In the genomic region with DNA sequence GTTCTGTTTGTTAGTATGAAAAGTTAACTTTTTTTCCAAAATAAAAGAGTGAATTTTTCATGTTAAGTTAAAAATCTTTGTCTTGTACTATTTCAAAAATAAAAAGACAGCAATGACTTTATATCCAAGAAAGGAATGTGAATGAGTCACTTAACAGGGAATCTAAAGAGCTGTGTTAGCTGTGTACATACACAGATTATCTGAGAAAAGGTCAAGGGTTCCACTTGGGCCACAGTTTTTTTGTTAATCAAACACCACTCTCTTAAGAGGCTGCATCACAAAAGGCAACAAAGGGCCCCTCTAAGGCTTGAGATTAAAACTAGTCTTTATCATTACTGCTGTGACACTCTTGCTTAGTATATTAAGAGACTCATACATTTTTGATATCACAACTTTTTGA, we compare ENCODE assay signal across 15 cellular contexts.
DNase-seq lines count a peak whose midpoint lies in the region; ATAC-seq, FAIRE-seq and TF ChIP-seq lines count a peak whose summit lies in the region.
"Had no signal": no experiment of that assay in that cellular context is flagged by ENCODE, and none has a peak within 500 bp of the region (broad histone marks: within the 10 kb centered on the region; RNA-seq: fewer than 3 reads in every experiment).

No MANE protein-coding gene starts in this region.

- H2BK120ac ChIP-seq in H1 (replicated peaks; ENCODE audit: low read depth, low read length) = no peak overlapping the region

- H3K4me2 ChIP-seq in H1 (ENCODE audit: insufficient read depth in 1 of 2, low read depth in 2 of 2, low read length in 2 of 2) = no peak overlapping the region

- TF ChIP-seq POLR2A in H1 (IDR thresholded peaks at IDR 0.05; ENCODE audit: control extremely low read depth in 1 of 2, low read depth in 2 of 2, low read length in 2 of 2) = no peak

- H4K5ac ChIP-seq in H1 (ENCODE audit: insufficient read length, low read depth, low read length) = no peak overlapping the region

- no peak for TF ChIP-seq EP300 in H1 (IDR thresholded peaks at IDR 0.05; ENCODE audit: borderline replicate concordance in 1 of 2, low read depth in 2 of 2, low read length in 2 of 2)

- TF ChIP-seq CTCF in H1 (IDR thresholded peaks at IDR 0.05; ENCODE audit: control extremely low read depth in 1 of 3, insufficient read depth in 1 of 3, low read depth in 1 of 3, low read length in 3 of 3) = no peak
- no peak for TF ChIP-seq CTCF in mucosa of descending colon (IDR thresholded peaks at IDR 0.05)
- TF ChIP-seq CTCF in glutamatergic neuron (IDR thresholded peaks at IDR 0.05; ENCODE audit: partially characterized antibody, unreplicated experiment) = no peak

- intact Hi-C loops in mucosa of descending colon (cut with DNase I, micrococcal nuclease) = no loop called here
- intact Hi-C loops in activated CD4-positive, alpha-beta memory T cell treated with anti-CD3 and anti-CD28 coated beads for 36 hours (cut with micrococcal nuclease) = no loop called here

- no peaks in the 10 kb centered on the region for H3K79me2 ChIP-seq in H1 (ENCODE audit: control insufficient read depth in 1 of 2, insufficient read depth in 2 of 2, low read length in 2 of 2)

- no peaks in the 10 kb centered on the region for H3K9me3 ChIP-seq in H1 (ENCODE audit: insufficient read depth in 2 of 2, low read depth in 1 of 2, low read length in 1 of 2)
- H3K9me3 ChIP-seq in mucosa of descending colon = no peaks in the 10 kb centered on the region
- H3K9me3 ChIP-seq: SJCRH30 had no signal

- H3K27me3 ChIP-seq in H1 (replicated peaks in 1 of 4; ENCODE audit: control insufficient read depth in 3 of 4, extremely low read depth in 1 of 4, insufficient read depth in 3 of 4, low read length in 3 of 4) = no peaks in the 10 kb centered on the region
- H3K27me3 ChIP-seq: SJCRH30 had no signal

- no peak overlapping the region for H2BK12ac ChIP-seq in H1 (ENCODE audit: low read depth, low read length)

- no peaks in the 10 kb centered on the region for H3K9me3 Mint-ChIP-seq in activated CD4-positive, alpha-beta memory T cell treated with anti-CD3 and anti-CD28 coated beads for 36 hours
- no peaks in the 10 kb centered on the region for H3K9me3 Mint-ChIP-seq in glutamatergic neuron (ENCODE audit: unreplicated experiment)

- H3K4me3 Mint-ChIP-seq in activated CD4-positive, alpha-beta memory T cell treated with anti-CD3 and anti-CD28 coated beads for 36 hours = no peak overlapping the region
- no peak overlapping the region for H3K4me3 Mint-ChIP-seq in glutamatergic neuron (ENCODE audit: unreplicated experiment)
- H3K4me3 Mint-ChIP-seq: activated naive CD8-positive, alpha-beta T cell had no signal

- H4K20me1 ChIP-seq in H1 (replicated peaks in 1 of 2; ENCODE audit: control insufficient read depth in 1 of 2, insufficient read depth in 2 of 2, low read length in 2 of 2) = no peaks in the 10 kb centered on the region

- CTCF ChIA-PET in H1 (lab: Charles Lee; ENCODE audit: partially characterized antibody) = no interaction called here
- CTCF ChIA-PET in activated CD4-positive, alpha-beta memory T cell treated with anti-CD3 and anti-CD28 coated beads for 36 hours (lab: Charles Lee) = no interaction called here

- H4K8ac ChIP-seq in H1 (ENCODE audit: extremely low read depth, insufficient read depth, low read length) = no peak overlapping the region

- no peak overlapping the region for H4K91ac ChIP-seq in H1 (replicated peaks; ENCODE audit: insufficient read length, low read length)

- ATAC-seq in mucosa of descending colon = peak; percentile 42
- ATAC-seq: left lobe of liver had no signal

- no peak overlapping the region for H3K14ac ChIP-seq in H1 (ENCODE audit: insufficient read length)

- no peaks in the 10 kb centered on the region for H3K23me2 ChIP-seq in H1 (ENCODE audit: low read depth, low read length)

- H3K27ac ChIP-seq in H1 (ENCODE audit: low read depth, low read length) = no peak overlapping the region
- H3K27ac ChIP-seq: SJCRH30 had no signal

- H3K27me3 Mint-ChIP-seq in activated CD4-positive, alpha-beta memory T cell treated with anti-CD3 and anti-CD28 coated beads for 36 hours = no peaks in the 10 kb centered on the region
- no peaks in the 10 kb centered on the region for H3K27me3 Mint-ChIP-seq in glutamatergic neuron (ENCODE audit: unreplicated experiment)
- H3K27me3 Mint-ChIP-seq: activated naive CD8-positive, alpha-beta T cell had no signal

- POLR2A ChIA-PET in H1 (lab: Charles Lee; ENCODE audit: partially characterized antibody) = no interaction called here
- POLR2A ChIA-PET in activated CD4-positive, alpha-beta memory T cell treated with anti-CD3 and anti-CD28 coated beads for 36 hours (lab: Charles Lee) = no interaction called here

- FAIRE-seq in H1 (lab: Jason Lieb, UNC) = peak; percentile 7
- FAIRE-seq: frontal cortex, TTC549 had no signal

- H2BK15ac ChIP-seq in H1 (ENCODE audit: low read length) = no peak overlapping the region

- H2BK20ac ChIP-seq in H1 (ENCODE audit: low read length) = no peak overlapping the region

- TF ChIP-seq RAD21 in H1 (IDR thresholded peaks at IDR 0.05 in 1 of 2, conservative IDR thresholded peaks at IDR 0.05 in 1 of 2; ENCODE audit: low read depth in 2 of 2, low read length in 2 of 2) = no peak

- no peak overlapping the region for H3K9ac ChIP-seq in H1 (replicated peaks in 1 of 4; ENCODE audit: extremely low read depth in 1 of 4, low read depth in 3 of 4, low read length in 3 of 4)

- no peak overlapping the region for H3K18ac ChIP-seq in H1 (ENCODE audit: extremely low read depth, low read length)

- no peak overlapping the region for H3K27ac Mint-ChIP-seq in activated CD4-positive, alpha-beta memory T cell treated with anti-CD3 and anti-CD28 coated beads for 36 hours
- no peak overlapping the region for H3K27ac Mint-ChIP-seq in glutamatergic neuron (ENCODE audit: unreplicated experiment)
- H3K27ac Mint-ChIP-seq: activated naive CD8-positive, alpha-beta T cell had no signal

- no peak overlapping the region for H3K23ac ChIP-seq in H1 (ENCODE audit: insufficient read length)

- no peak overlapping the region for H2AFZ ChIP-seq in H1 (ENCODE audit: low read length)

- no peak overlapping the region for H3K56ac ChIP-seq in H1 (replicated peaks; ENCODE audit: insufficient read length, low read depth, low read length)

- DNase-seq in EH (ENCODE audit: low read depth) (peak; percentile 74), M059J (ENCODE audit: low read depth) (peak; percentile 23), H1 (ENCODE audit: low read depth in 1 of 2, low spot score in 2 of 2) (no peak), mucosa of descending colon (no peak), NCI-H524 treated with DMSO at 0.1 percent for 48 hours (lab: John Stamatoyannopoulos, UW) (no peak), glutamatergic neuron (no peak), NCI-H187 treated with DMSO at 0.1 percent for 48 hours (lab: John Stamatoyannopoulos, UW) (no peak)
- no peak for DNase-seq in activated CD4-positive, alpha-beta memory T cell treated with anti-CD3 and anti-CD28 coated beads for 36 hours
- DNase-seq: cortex of kidney, NCI-H526, SJCRH30 had no signal

- no peak overlapping the region for H3K4ac ChIP-seq in H1 (replicated peaks; ENCODE audit: insufficient read length, low read depth, low read length)

- H2BK5ac ChIP-seq in H1 (ENCODE audit: low read depth, low read length) = no peak overlapping the region

- H3K4me1 Mint-ChIP-seq in activated CD4-positive, alpha-beta memory T cell treated with anti-CD3 and anti-CD28 coated beads for 36 hours (ENCODE audit: low read depth) = no peaks in the 10 kb centered on the region
- H3K4me1 Mint-ChIP-seq in glutamatergic neuron (ENCODE audit: low read depth, unreplicated experiment) = no peaks in the 10 kb centered on the region

- peaks cover 44% of the 10 kb centered on the region for H3K36me3 Mint-ChIP-seq in activated CD4-positive, alpha-beta memory T cell treated with anti-CD3 and anti-CD28 coated beads for 36 hours
- H3K36me3 Mint-ChIP-seq in glutamatergic neuron (ENCODE audit: unreplicated experiment) = no peaks in the 10 kb centered on the region

- H2AK5ac ChIP-seq in H1 (ENCODE audit: low read depth, low read length) = no peak overlapping the region

- no peaks in the 10 kb centered on the region for H3K79me1 ChIP-seq in H1 (ENCODE audit: low read depth, low read length)

- H3K4me1 ChIP-seq in H1 (replicated peaks in 1 of 4; ENCODE audit: control insufficient read depth in 3 of 4, insufficient read depth in 4 of 4, low read length in 3 of 4) (no peaks in the 10 kb centered on the region), mucosa of descending colon (ENCODE audit: low read depth) (no peaks in the 10 kb centered on the region)

- H3K36me3 ChIP-seq in H1 (ENCODE audit: control insufficient read depth in 2 of 4, insufficient read depth in 4 of 4, low read length in 3 of 4) (peaks cover 0 to 56% (median 15%) of the 10 kb centered on the region in 4 experiments; a peak in 6 of 8 replicates), mucosa of descending colon (ENCODE audit: low read depth) (no peaks in the 10 kb centered on the region)

- no peak overlapping the region for H3K4me3 ChIP-seq in H1 (ENCODE audit: extremely low read depth in 1 of 4, insufficient read depth in 2 of 4, low read depth in 3 of 4, low read length in 4 of 4)
- no peak overlapping the region for H3K4me3 ChIP-seq in mucosa of descending colon
- H3K4me3 ChIP-seq: SJCRH30 had no signal

TF ChIP-seq in H1, 55 proteins besides CTCF, POLR2A, EP300 and RAD21:
- TF ChIP-seq RNF2 (IDR thresholded peaks at IDR 0.05; ENCODE audit: borderline replicate concordance, low read depth, low read length, missing control alignments, poor library complexity, severe bottlenecking) = no peak
- no peak for TF ChIP-seq RFX5 (IDR thresholded peaks at IDR 0.05; ENCODE audit: borderline replicate concordance, low read depth, low read length)

Comparison
In these comparisons a context has a peak if more than half of its experiments do, and no peak if none do; other contexts are left out.
1. DNase-seq: peak in EH (single experiment) and M059J (single experiment); none in H1 (0 of 2), mucosa of descending colon (0 of 3), activated CD4-positive, alpha-beta memory T cell treated with anti-CD3 and anti-CD28 coated beads for 36 hours (single experiment), NCI-H524 treated with DMSO at 0.1 percent for 48 hours (single experiment), glutamatergic neuron (single experiment) and NCI-H187 treated with DMSO at 0.1 percent for 48 hours (single experiment).